21 cellular contexts compared by ENCODE assay signal in genomic region chr11:770642-771616, GRCh38. TPM values are rescaled to one million over a fixed set of nuclear protein-coding genes. Genes with fewer than 3 reads are reported as not detected.
DNase-seq lines count a peak whose midpoint lies in the region; ATAC-seq, FAIRE-seq and TF ChIP-seq lines count a peak whose summit lies in the region.
"Had no signal": no experiment of that assay in that cellular context is flagged by ENCODE, and none has a peak within 500 bp of the region (broad histone marks: within the 10 kb centered on the region; RNA-seq: fewer than 3 reads in every experiment).

No MANE protein-coding gene starts in this region.

- H3K79me2 ChIP-seq in HepG2 (ENCODE audit: insufficient read depth, low read length), result peaks cover 22% of the 10 kb centered on the region

- CTCF ChIA-PET in HepG2 (lab: Yijun Ruan, JAX; ENCODE audit: low intra/inter-chr PET ratio, low total read pairs), result no interaction called here

- peak overlapping the region; percentile 54 for H4K91ac ChIP-seq in mesenchymal stem cell (ENCODE audit: low read length)

- POLR2A ChIA-PET in HepG2 (lab: Yijun Ruan, JAX), result no interaction called here

- in situ Hi-C loops in HepG2 (cut with HindIII; ENCODE audit: extremely low pct_ligation_motif_present, low pct_unique_long_range_greater_than_20kb), result no loop called here

- H3K27me3 ChIP-seq in HepG2 (ENCODE audit: control insufficient read depth in 1 of 2, insufficient read depth in 2 of 2, low read length in 2 of 2) (no peaks in the 10 kb centered on the region), right lobe of liver (no peaks in the 10 kb centered on the region), mesenchymal stem cell (ENCODE audit: control insufficient read depth in 1 of 2, insufficient read depth in 1 of 2, low read length in 2 of 2) (no peaks in the 10 kb centered on the region), aorta (ENCODE audit: control insufficient read depth in 1 of 2, insufficient read depth in 2 of 2, low read length in 1 of 2) (no peaks in the 10 kb centered on the region), body of pancreas (no peaks in the 10 kb centered on the region)
- H3K27me3 ChIP-seq: BE2C, SJCRH30 had no signal

- H3K9ac ChIP-seq in HepG2 (ENCODE audit: insufficient read depth, low read depth, low read length), result no peak overlapping the region
- no peak overlapping the region for H3K9ac ChIP-seq in mesenchymal stem cell (ENCODE audit: low read length)

- ATAC-seq in HepG2 (peak; percentile 3; the same call in 2 of the 3 replicates), right lobe of liver (no peak), aorta (ENCODE audit: low FRiP score) (no peak), body of pancreas (no peak), omental fat pad (ENCODE audit: low FRiP score) (no peak)

- TF ChIP-seq POLR2A in HepG2 (IDR thresholded peaks at IDR 0.05; ENCODE audit: insufficient read depth in 1 of 2, low read depth in 2 of 2, low read length in 2 of 2) (no peak), right lobe of liver (IDR thresholded peaks at IDR 0.05) (no peak), body of pancreas (IDR thresholded peaks at IDR 0.05) (no peak)

- H2BK15ac ChIP-seq in mesenchymal stem cell (ENCODE audit: low read depth, poor library complexity, severe bottlenecking), result no peak overlapping the region

- no peak overlapping the region for H2BK120ac ChIP-seq in mesenchymal stem cell (ENCODE audit: low read depth, low read length)

- no peak overlapping the region for H3K4me2 ChIP-seq in HepG2 (ENCODE audit: low read depth, low read length)
- H3K4me2 ChIP-seq in mesenchymal stem cell (ENCODE audit: low read length, poor library complexity, severe bottlenecking), result no peak overlapping the region
- H3K4me2 ChIP-seq: PC-9 had no signal

- H3K27ac ChIP-seq in HepG2 (ENCODE audit: extremely low read length, insufficient read depth, low read length) (peak overlapping the region; percentile 50), right lobe of liver (no peak overlapping the region), caudate nucleus (ENCODE audit: low read depth, low read length) (peak overlapping the region; percentile 91), mesenchymal stem cell (ENCODE audit: low read length, poor library complexity, severe bottlenecking) (no peak overlapping the region), aorta (ENCODE audit: low read depth in 1 of 2, low read length in 2 of 2) (no peak overlapping the region), body of pancreas (no peak overlapping the region)
- H3K27ac ChIP-seq: PC-9, SJCRH30 had no signal

- TF ChIP-seq RAD21 in HepG2 (CRISPR knock-in tag; IDR thresholded peaks at IDR 0.05), result no peak

- no peak overlapping the region for H3K18ac ChIP-seq in mesenchymal stem cell (ENCODE audit: low read depth in 1 of 2, low read length in 2 of 2)

- no peak overlapping the region for H2BK5ac ChIP-seq in mesenchymal stem cell (ENCODE audit: low read depth, low read length, poor library complexity, severe bottlenecking)

- H3K79me1 ChIP-seq in mesenchymal stem cell (replicated peaks; ENCODE audit: low read length, poor library complexity, severe bottlenecking), result peaks cover 33% of the 10 kb centered on the region

- no peak for DNase-seq in HepG2 (ENCODE audit: low spot score)
- no peak for DNase-seq in right lobe of liver
- DNase-seq in caudate nucleus (lab: John Stamatoyannopoulos, UW), result no peak
- no peak for DNase-seq in mesenchymal stem cell
- DNase-seq in aorta, result peak; percentile 45 to 74
- DNase-seq in body of pancreas, result no peak
- no peak for DNase-seq in omental fat pad (ENCODE audit: low spot score)
- no peak for DNase-seq in stimulated activated CD4-positive, alpha-beta T cell treated with anti-CD3 and anti-CD28 coated beads, Interleukin-2, amount 100 ng/mL, for 24 hours
- DNase-seq: BE2C; CD4-positive, CD25-positive, alpha-beta regulatory T cell; COR-L47; DMS153; GDM1; NCI-H187; NCI-H226; NCI-H524; NCI-H82; PC-9; SJCRH30 had no signal

- no peak for FAIRE-seq in HepG2 (lab: Jason Lieb, UNC)

- H4K8ac ChIP-seq in mesenchymal stem cell (ENCODE audit: low read length), result no peak overlapping the region

- H2AFZ ChIP-seq in HepG2 (ENCODE audit: low read length), result no peak overlapping the region
- no peak overlapping the region for H2AFZ ChIP-seq in mesenchymal stem cell (ENCODE audit: low read depth, low read length)
- H2AFZ ChIP-seq: PC-9 had no signal

- H4K20me1 ChIP-seq in HepG2 (ENCODE audit: insufficient read depth, low read length), result peaks cover 6% of the 10 kb centered on the region

- no peak overlapping the region for H3K23ac ChIP-seq in mesenchymal stem cell (ENCODE audit: low read length in 2 of 2)

- H3K14ac ChIP-seq in mesenchymal stem cell (ENCODE audit: low read length in 2 of 2), result no peak overlapping the region

- H3K4me1 ChIP-seq in HepG2 (ENCODE audit: insufficient read depth, low read length) (peaks cover 34% of the 10 kb centered on the region), right lobe of liver (peaks cover 0 to under 1% (median 0%) of the 10 kb centered on the region in 4 donors), mesenchymal stem cell (ENCODE audit: control insufficient read depth, insufficient read depth, low read depth, low read length) (peaks cover 44% of the 10 kb centered on the region), aorta (ENCODE audit: control insufficient read depth in 1 of 2, insufficient read depth in 2 of 2, low read length in 2 of 2) (no peaks in the 10 kb centered on the region), body of pancreas (peaks cover 13% of the 10 kb centered on the region)
- H3K4me1 ChIP-seq: BE2C had no signal

- no TSS peak for BruUV-seq in HepG2 (replicated peaks; lab: Mats Ljungman, UMichigan)

- H2AK5ac ChIP-seq in mesenchymal stem cell (ENCODE audit: low read length, severe bottlenecking), result peak overlapping the region; percentile 11

- intact Hi-C loops in HepG2 (cut with micrococcal nuclease; ENCODE audit: unreplicated experiment) (no loop called here), right lobe of liver (cut with DNase I) (no loop called here), aorta (cut with DNase I) (loop anchor here in 1 of 2 donors (10.0 kb wide), 1 partner anchor 216 kb away; no protein-coding TSS in a partner anchor), body of pancreas (cut with DNase I) (no loop called here)

- TF ChIP-seq CTCF in HepG2 (CRISPR knock-in tag; IDR thresholded peaks at IDR 0.05) (no peak), right lobe of liver (IDR thresholded peaks at IDR 0.05) (no peak), body of pancreas (IDR thresholded peaks at IDR 0.05) (no peak), omental fat pad (IDR thresholded peaks at IDR 0.05) (no peak)

- H3K9me3 ChIP-seq in HepG2 (ENCODE audit: low read length) (no peaks in the 10 kb centered on the region), right lobe of liver (no peaks in the 10 kb centered on the region), mesenchymal stem cell (ENCODE audit: control insufficient read depth, low read length) (no peaks in the 10 kb centered on the region), aorta (ENCODE audit: control insufficient read depth, low read length) (no peaks in the 10 kb centered on the region), body of pancreas (no peaks in the 10 kb centered on the region)
- H3K9me3 ChIP-seq: BE2C, HAP-1, SJCRH30 had no signal

- WGBS in HepG2 (ENCODE audit: low lambda C conversion rate), result 98% methylated on average over 20 of the region's 32 CpGs
- WGBS in right lobe of liver (ENCODE audit: insufficient coverage, low coverage, low lambda C conversion rate, missing lambda C conversion rate), result 100% methylated on average over 1 of the region's 32 CpGs
- 96% methylated on average over 32 of the region's 32 CpGs for WGBS in mesenchymal stem cell
- WGBS in aorta, 2 donors, result 88 to 89% methylated on average over 32 of the region's 32 CpGs
- WGBS in body of pancreas, 2 donors, result 93% methylated on average over 25 of the region's 32 CpGs; no CpG with 5 or more reads in 1 of the 2 donors

- H2BK12ac ChIP-seq in mesenchymal stem cell (ENCODE audit: low read length in 2 of 2), result no peak overlapping the region

- no peak overlapping the region for H3K4ac ChIP-seq in mesenchymal stem cell (ENCODE audit: low read depth in 1 of 2, low read length in 2 of 2)

- H3K4me3 ChIP-seq in HepG2 (replicated peaks in 1 of 3; ENCODE audit: insufficient read depth in 1 of 3, low read depth in 2 of 3, low read length in 3 of 3) (no peak overlapping the region), right lobe of liver (no peak overlapping the region), mesenchymal stem cell (ENCODE audit: insufficient read depth in 1 of 2, low read depth in 1 of 2, low read length in 2 of 2) (no peak overlapping the region), aorta (ENCODE audit: low read length in 2 of 2) (no peak overlapping the region), body of pancreas (no peak overlapping the region)
- H3K4me3 ChIP-seq: HAP-1, PC-9, SJCRH30 had no signal

- TF ChIP-seq EP300 in HepG2 (IDR thresholded peaks at IDR 0.05; ENCODE audit: low read depth in 2 of 2, low read length in 2 of 2), result no peak
- no peak for TF ChIP-seq EP300 in HepG2 (CRISPR knock-in tag; IDR thresholded peaks at IDR 0.05; ENCODE audit: borderline replicate concordance)

- H3K36me3 ChIP-seq in HepG2 (replicated peaks in 1 of 2; ENCODE audit: control insufficient read depth in 1 of 2, insufficient read depth in 2 of 2, low read length in 2 of 2), result peaks cover 21 to 43% of the 10 kb centered on the region in 2 experiments; a peak in 4 of 5 replicates
- peaks cover 0 to 30% (median 6%) of the 10 kb centered on the region in 4 donors for H3K36me3 ChIP-seq in right lobe of liver
- H3K36me3 ChIP-seq in mesenchymal stem cell (ENCODE audit: control insufficient read depth in 1 of 2, insufficient read depth in 2 of 2, low read depth in 1 of 2, low read length in 2 of 2), result peaks cover 62 to 73% of the 10 kb centered on the region in 2 experiments
- peaks cover 0 to 1% of the 10 kb centered on the region in 2 donors for H3K36me3 ChIP-seq in aorta (ENCODE audit: control insufficient read depth in 1 of 2, insufficient read depth in 2 of 2, low read length in 1 of 2)
- peaks cover 0 to 12% of the 10 kb centered on the region in 2 donors for H3K36me3 ChIP-seq in body of pancreas (replicated peaks in 1 of 2; ENCODE audit: insufficient read depth in 1 of 2, low read depth in 2 of 2)

RNA-seq across cellular contexts. Expression of gene GATD1, which starts 6.4 kb away (rescaled TPM):
- total RNA-seq in HepG2 (2016; rRNA removed; fragmentation: Illumina TruSeq; extraction: Trizol), result 35.8 and 60.5 TPM in 2 replicates
- total RNA-seq in HepG2 (2016; cell fraction: cytosol; rRNA removed; fragmentation: Illumina TruSeq; extraction: Trizol; ENCODE audit: low read depth), result 8.1 and 9.3 TPM in 2 replicates
- total RNA-seq in HepG2 (2016; cell fraction: insoluble cytoplasmic fraction; rRNA removed; fragmentation: Illumina TruSeq; extraction: Trizol), result 33.7 and 52.3 TPM in 2 replicates
- 20.6 and 22.3 TPM in 2 replicates for total RNA-seq in HepG2 (2016; cell fraction: membrane; rRNA removed; fragmentation: Illumina TruSeq; extraction: Trizol)
- total RNA-seq in HepG2 (2016; cell fraction: nucleus; rRNA removed; fragmentation: Illumina TruSeq; extraction: Trizol), result 42.6 and 48.3 TPM in 2 replicates
- polyA plus RNA-seq in HepG2 (2011; rRNA removed), result 31.3 and 40.0 TPM in 2 replicates
- polyA plus RNA-seq in HepG2 (2011; cell fraction: cytosol; rRNA removed), result 18.2 and 31.2 TPM in 2 replicates
- polyA plus RNA-seq in HepG2 (2011; cell fraction: nucleus; rRNA removed), result 244 and 302 TPM in 2 replicates
- 22.2 and 27.6 TPM in 2 replicates for polyA plus RNA-seq in HepG2 (2012)
- 7.3 and 8.3 TPM in 2 replicates for polyA plus RNA-seq in HepG2 (2016; cell fraction: cytosol; fragmentation: Illumina TruSeq; extraction: Trizol; ENCODE audit: low read depth)
- polyA plus RNA-seq in HepG2 (2016; cell fraction: insoluble cytoplasmic fraction; fragmentation: Illumina TruSeq; extraction: Trizol; ENCODE audit: low read depth), result 29.8 and 37.5 TPM in 2 replicates
- 10.4 and 13.8 TPM in 2 replicates for polyA plus RNA-seq in HepG2 (2016; cell fraction: membrane; fragmentation: Illumina TruSeq; extraction: Trizol; ENCODE audit: low read depth)
- 92.6 and 114 TPM in 2 replicates for polyA plus RNA-seq in HepG2 (2016; cell fraction: nucleus; fragmentation: Illumina TruSeq; extraction: Trizol; ENCODE audit: insufficient read depth, low read depth)
- 20.9 and 51.8 TPM in 2 replicates for polyA minus RNA-seq in HepG2 (2011; rRNA and poly(A)+ RNA removed; ENCODE audit: low replicate concordance)
- polyA minus RNA-seq in HepG2 (2011; cell fraction: cytosol; rRNA and poly(A)+ RNA removed), result 15.0 and 21.0 TPM in 2 replicates
- 25.6 and 29.0 TPM in 2 replicates for polyA minus RNA-seq in HepG2 (2011; cell fraction: nucleus; rRNA and poly(A)+ RNA removed)
- 10 to 100 TPM; 15.8 to 31.9 (median 27.7) TPM for total RNA-seq in right lobe of liver
- polyA plus RNA-seq in mesenchymal stem cell (2013, experiment 1 of 2), result 50.4 TPM
- 43.7 TPM for polyA plus RNA-seq in mesenchymal stem cell (2013, experiment 2 of 2)
- 10 to 100 TPM; 36.1 to 52.7 TPM for total RNA-seq in aorta
- 10 to 100 TPM in 1 of 2 donors, 1 to 10 TPM in 1; 9.6 to 32.5 TPM for polyA plus RNA-seq in aorta
- 10 to 100 TPM; 14.0 to 28.7 TPM for total RNA-seq in body of pancreas
- 10 to 100 TPM; 12.5 to 19.8 (median 15.1) TPM for total RNA-seq in omental fat pad

RNA-seq across cellular contexts. Expression of gene CEND1, which starts 19.0 kb away (rescaled TPM):
- total RNA-seq in HepG2 (2016; rRNA removed; fragmentation: Illumina TruSeq; extraction: Trizol) (not detected in 2 replicates), right lobe of liver (not detected), aorta (not detected), body of pancreas (under 1 TPM in 1 of 2 donors, not detected in 1; 0.78 TPM), omental fat pad (not detected)
- not detected in 2 replicates for total RNA-seq in HepG2 (2016; cell fraction: cytosol; rRNA removed; fragmentation: Illumina TruSeq; extraction: Trizol; ENCODE audit: low read depth)
- total RNA-seq in HepG2 (2016; cell fraction: insoluble cytoplasmic fraction; rRNA removed; fragmentation: Illumina TruSeq; extraction: Trizol), result not detected in 2 replicates
- not detected in 2 replicates for total RNA-seq in HepG2 (2016; cell fraction: membrane; rRNA removed; fragmentation: Illumina TruSeq; extraction: Trizol)
- not detected in 2 replicates for total RNA-seq in HepG2 (2016; cell fraction: nucleus; rRNA removed; fragmentation: Illumina TruSeq; extraction: Trizol)
- polyA plus RNA-seq in HepG2 (2011; rRNA removed) (not detected in 2 replicates), aorta (under 1 TPM in 1 of 2 donors, not detected in 1; 0.10 TPM)
- polyA plus RNA-seq in HepG2 (2011; cell fraction: cytosol; rRNA removed), result not detected in 2 replicates
- polyA plus RNA-seq in HepG2 (2011; cell fraction: nucleus; rRNA removed), result 0.07 TPM in 1 of 2 replicates, not detected in the other
- polyA plus RNA-seq in HepG2 (2012), result 0.11 TPM in 1 of 2 replicates, not detected in the other
- polyA plus RNA-seq in HepG2 (2016; cell fraction: cytosol; fragmentation: Illumina TruSeq; extraction: Trizol; ENCODE audit: low read depth), result not detected in 2 replicates
- not detected in 2 replicates for polyA plus RNA-seq in HepG2 (2016; cell fraction: insoluble cytoplasmic fraction; fragmentation: Illumina TruSeq; extraction: Trizol; ENCODE audit: low read depth)
- not detected in 2 replicates for polyA plus RNA-seq in HepG2 (2016; cell fraction: membrane; fragmentation: Illumina TruSeq; extraction: Trizol; ENCODE audit: low read depth)
- polyA plus RNA-seq in HepG2 (2016; cell fraction: nucleus; fragmentation: Illumina TruSeq; extraction: Trizol; ENCODE audit: insufficient read depth, low read depth), result not detected in 2 replicates
- polyA minus RNA-seq in HepG2 (2011; rRNA and poly(A)+ RNA removed; ENCODE audit: low replicate concordance), result not detected in 2 replicates
- polyA minus RNA-seq in HepG2 (2011; cell fraction: cytosol; rRNA and poly(A)+ RNA removed), result not detected in 2 replicates
- not detected in 2 replicates for polyA minus RNA-seq in HepG2 (2011; cell fraction: nucleus; rRNA and poly(A)+ RNA removed)
- polyA plus RNA-seq in mesenchymal stem cell (2013, experiment 1 of 2), result 0.03 TPM
- polyA plus RNA-seq in mesenchymal stem cell (2013, experiment 2 of 2), result 0.11 TPM
- total RNA-seq: A172; CD4-positive, CD25-positive, alpha-beta regulatory T cell; PC-9 had no signal

RNA-seq across cellular contexts. Expression of gene TALDO1, which starts 23.7 kb away (rescaled TPM):
- total RNA-seq in HepG2 (2016; rRNA removed; fragmentation: Illumina TruSeq; extraction: Trizol) (240 and 336 TPM in 2 replicates), right lobe of liver (100 to 1,000 TPM; 102 to 184 (median 150) TPM), aorta (100 to 1,000 TPM; 113 to 130 TPM), body of pancreas (100 to 1,000 TPM in 1 of 2 donors, 10 to 100 TPM in 1; 78.9 to 119 TPM), omental fat pad (100 to 1,000 TPM; 183 to 295 (median 239) TPM)
- total RNA-seq in HepG2 (2016; cell fraction: cytosol; rRNA removed; fragmentation: Illumina TruSeq; extraction: Trizol; ENCODE audit: low read depth), result 94.7 and 94.9 TPM in 2 replicates
- total RNA-seq in HepG2 (2016; cell fraction: insoluble cytoplasmic fraction; rRNA removed; fragmentation: Illumina TruSeq; extraction: Trizol), result 233 and 351 TPM in 2 replicates
- total RNA-seq in HepG2 (2016; cell fraction: membrane; rRNA removed; fragmentation: Illumina TruSeq; extraction: Trizol), result 97.2 and 101 TPM in 2 replicates
- 84.2 and 97.2 TPM in 2 replicates for total RNA-seq in HepG2 (2016; cell fraction: nucleus; rRNA removed; fragmentation: Illumina TruSeq; extraction: Trizol)
- polyA plus RNA-seq in HepG2 (2011; rRNA removed) (88.1 and 107 TPM in 2 replicates), aorta (100 to 1,000 TPM; 122 to 187 TPM)
- 93.4 and 124 TPM in 2 replicates for polyA plus RNA-seq in HepG2 (2011; cell fraction: cytosol; rRNA removed)
- 50.1 and 56.3 TPM in 2 replicates for polyA plus RNA-seq in HepG2 (2011; cell fraction: nucleus; rRNA removed)
- polyA plus RNA-seq in HepG2 (2012), result 89.8 and 93.0 TPM in 2 replicates
- polyA plus RNA-seq in HepG2 (2016; cell fraction: cytosol; fragmentation: Illumina TruSeq; extraction: Trizol; ENCODE audit: low read depth), result 78.6 and 81.5 TPM in 2 replicates
- polyA plus RNA-seq in HepG2 (2016; cell fraction: insoluble cytoplasmic fraction; fragmentation: Illumina TruSeq; extraction: Trizol; ENCODE audit: low read depth), result 291 and 296 TPM in 2 replicates
- polyA plus RNA-seq in HepG2 (2016; cell fraction: membrane; fragmentation: Illumina TruSeq; extraction: Trizol; ENCODE audit: low read depth), result 74.1 and 77.8 TPM in 2 replicates
- 141 and 146 TPM in 2 replicates for polyA plus RNA-seq in HepG2 (2016; cell fraction: nucleus; fragmentation: Illumina TruSeq; extraction: Trizol; ENCODE audit: insufficient read depth, low read depth)
- polyA minus RNA-seq in HepG2 (2011; rRNA and poly(A)+ RNA removed; ENCODE audit: low replicate concordance), result 76.8 and 132 TPM in 2 replicates
- polyA minus RNA-seq in HepG2 (2011; cell fraction: cytosol; rRNA and poly(A)+ RNA removed), result 46.9 and 78.3 TPM in 2 replicates
- polyA minus RNA-seq in HepG2 (2011; cell fraction: nucleus; rRNA and poly(A)+ RNA removed), result 15.8 and 16.4 TPM in 2 replicates
- polyA plus RNA-seq in mesenchymal stem cell (2013, experiment 1 of 2), result 215 TPM
- 211 TPM for polyA plus RNA-seq in mesenchymal stem cell (2013, experiment 2 of 2)

RNA-seq across cellular contexts. Expression of gene SLC25A22, which starts 27.2 kb away (rescaled TPM):
- total RNA-seq in HepG2 (2016; rRNA removed; fragmentation: Illumina TruSeq; extraction: Trizol), result 8.0 and 12.4 TPM in 2 replicates
- total RNA-seq in HepG2 (2016; cell fraction: cytosol; rRNA removed; fragmentation: Illumina TruSeq; extraction: Trizol; ENCODE audit: low read depth), result 4.2 and 5.7 TPM in 2 replicates
- 8.0 and 11.4 TPM in 2 replicates for total RNA-seq in HepG2 (2016; cell fraction: insoluble cytoplasmic fraction; rRNA removed; fragmentation: Illumina TruSeq; extraction: Trizol)
- 8.3 and 9.2 TPM in 2 replicates for total RNA-seq in HepG2 (2016; cell fraction: membrane; rRNA removed; fragmentation: Illumina TruSeq; extraction: Trizol)
- 7.7 and 9.2 TPM in 2 replicates for total RNA-seq in HepG2 (2016; cell fraction: nucleus; rRNA removed; fragmentation: Illumina TruSeq; extraction: Trizol)
- 19.2 and 20.5 TPM in 2 replicates for polyA plus RNA-seq in HepG2 (2011; rRNA removed)
- polyA plus RNA-seq in HepG2 (2011; cell fraction: cytosol; rRNA removed), result 5.9 and 7.9 TPM in 2 replicates
- polyA plus RNA-seq in HepG2 (2011; cell fraction: nucleus; rRNA removed), result 50.3 and 61.9 TPM in 2 replicates
- 7.5 and 11.4 TPM in 2 replicates for polyA plus RNA-seq in HepG2 (2012)
- 2.6 and 3.7 TPM in 2 replicates for polyA plus RNA-seq in HepG2 (2016; cell fraction: cytosol; fragmentation: Illumina TruSeq; extraction: Trizol; ENCODE audit: low read depth)
- polyA plus RNA-seq in HepG2 (2016; cell fraction: insoluble cytoplasmic fraction; fragmentation: Illumina TruSeq; extraction: Trizol; ENCODE audit: low read depth), result 13.5 and 14.7 TPM in 2 replicates
- 8.3 and 8.7 TPM in 2 replicates for polyA plus RNA-seq in HepG2 (2016; cell fraction: membrane; fragmentation: Illumina TruSeq; extraction: Trizol; ENCODE audit: low read depth)
- 25.5 and 28.7 TPM in 2 replicates for polyA plus RNA-seq in HepG2 (2016; cell fraction: nucleus; fragmentation: Illumina TruSeq; extraction: Trizol; ENCODE audit: insufficient read depth, low read depth)
- polyA minus RNA-seq in HepG2 (2011; rRNA and poly(A)+ RNA removed; ENCODE audit: low replicate concordance), result 19.4 and 40.7 TPM in 2 replicates
- polyA minus RNA-seq in HepG2 (2011; cell fraction: cytosol; rRNA and poly(A)+ RNA removed), result 8.5 and 14.7 TPM in 2 replicates
- polyA minus RNA-seq in HepG2 (2011; cell fraction: nucleus; rRNA and poly(A)+ RNA removed), result 14.9 and 16.0 TPM in 2 replicates
- total RNA-seq in right lobe of liver, result 10 to 100 TPM; 20.6 to 40.2 (median 29.9) TPM
- 11.7 TPM for polyA plus RNA-seq in mesenchymal stem cell (2013, experiment 1 of 2)
- 10.9 TPM for polyA plus RNA-seq in mesenchymal stem cell (2013, experiment 2 of 2)
- total RNA-seq in aorta, result 10 to 100 TPM; 10.1 to 12.9 TPM
- 1 to 10 TPM; 3.2 to 5.6 TPM for polyA plus RNA-seq in aorta
- total RNA-seq in body of pancreas, result 10 to 100 TPM; 55.8 to 69.5 TPM
- total RNA-seq in omental fat pad, result 10 to 100 TPM in 3 of 4 donors, 1 to 10 TPM in 1; 7.5 to 21.9 (median 12.7) TPM

RNA-seq across cellular contexts. Expression of gene PIDD1, which starts 34.1 kb away (rescaled TPM):
- 7.9 and 16.0 TPM in 2 replicates for total RNA-seq in HepG2 (2016; rRNA removed; fragmentation: Illumina TruSeq; extraction: Trizol)
- total RNA-seq in HepG2 (2016; cell fraction: cytosol; rRNA removed; fragmentation: Illumina TruSeq; extraction: Trizol; ENCODE audit: low read depth), result 3.5 and 4.1 TPM in 2 replicates
- total RNA-seq in HepG2 (2016; cell fraction: insoluble cytoplasmic fraction; rRNA removed; fragmentation: Illumina TruSeq; extraction: Trizol), result 8.8 and 17.2 TPM in 2 replicates
- 7.4 and 7.9 TPM in 2 replicates for total RNA-seq in HepG2 (2016; cell fraction: membrane; rRNA removed; fragmentation: Illumina TruSeq; extraction: Trizol)
- total RNA-seq in HepG2 (2016; cell fraction: nucleus; rRNA removed; fragmentation: Illumina TruSeq; extraction: Trizol), result 17.2 and 22.2 TPM in 2 replicates
- polyA plus RNA-seq in HepG2 (2011; rRNA removed), result 14.3 and 17.7 TPM in 2 replicates
- 5.0 and 12.7 TPM in 2 replicates for polyA plus RNA-seq in HepG2 (2011; cell fraction: cytosol; rRNA removed)
- 234 and 353 TPM in 2 replicates for polyA plus RNA-seq in HepG2 (2011; cell fraction: nucleus; rRNA removed)
- 6.8 and 9.8 TPM in 2 replicates for polyA plus RNA-seq in HepG2 (2012)
- 3.7 and 3.9 TPM in 2 replicates for polyA plus RNA-seq in HepG2 (2016; cell fraction: cytosol; fragmentation: Illumina TruSeq; extraction: Trizol; ENCODE audit: low read depth)
- polyA plus RNA-seq in HepG2 (2016; cell fraction: insoluble cytoplasmic fraction; fragmentation: Illumina TruSeq; extraction: Trizol; ENCODE audit: low read depth), result 12.6 and 15.2 TPM in 2 replicates
- 7.8 and 9.8 TPM in 2 replicates for polyA plus RNA-seq in HepG2 (2016; cell fraction: membrane; fragmentation: Illumina TruSeq; extraction: Trizol; ENCODE audit: low read depth)
- polyA plus RNA-seq in HepG2 (2016; cell fraction: nucleus; fragmentation: Illumina TruSeq; extraction: Trizol; ENCODE audit: insufficient read depth, low read depth), result 93.2 and 101 TPM in 2 replicates
- 2.9 and 14.9 TPM in 2 replicates for polyA minus RNA-seq in HepG2 (2011; rRNA and poly(A)+ RNA removed; ENCODE audit: low replicate concordance)
- polyA minus RNA-seq in HepG2 (2011; cell fraction: cytosol; rRNA and poly(A)+ RNA removed), result 3.4 and 7.0 TPM in 2 replicates
- 19.3 TPM in 2 replicates for polyA minus RNA-seq in HepG2 (2011; cell fraction: nucleus; rRNA and poly(A)+ RNA removed)
- total RNA-seq in right lobe of liver, result 10 to 100 TPM in 2 of 6 experiments, 1 to 10 TPM in 4; 6.5 to 11.8 (median 9.8) TPM
- 8.3 TPM for polyA plus RNA-seq in mesenchymal stem cell (2013, experiment 1 of 2)
- 9.2 TPM for polyA plus RNA-seq in mesenchymal stem cell (2013, experiment 2 of 2)
- total RNA-seq in aorta, result 10 to 100 TPM in 1 of 2 donors, 1 to 10 TPM in 1; 8.5 to 14.7 TPM
- polyA plus RNA-seq in aorta, result 10 to 100 TPM; 15.3 to 71.4 TPM
- 10 to 100 TPM; 11.9 to 98.6 TPM for total RNA-seq in body of pancreas
- total RNA-seq in omental fat pad, result 10 to 100 TPM in 1 of 4 donors, 1 to 10 TPM in 3; 7.1 to 22.9 (median 8.3) TPM

Comparison
In these comparisons a context has a peak if more than half of its experiments do, and no peak if none do; other contexts are left out.
1. H3K27ac ChIP-seq: peak in HepG2 (single experiment) and caudate nucleus (single experiment); none in right lobe of liver (0 of 3), mesenchymal stem cell (single experiment), aorta (0 of 2) and body of pancreas (0 of 4).
2. DNase-seq: peak in aorta (2 of 2); none in HepG2 (single experiment), right lobe of liver (0 of 3), caudate nucleus (0 of 61), mesenchymal stem cell (single experiment), body of pancreas (0 of 4), omental fat pad (single experiment) and stimulated activated CD4-positive, alpha-beta T cell treated with anti-CD3 and anti-CD28 coated beads, Interleukin-2, amount 100 ng/mL, for 24 hours (0 of 2).